20 cellular contexts compared by ENCODE assay signal in genomic region chr20:61798632-61799031, GRCh38.
A peak's percentile ranks its signal among the peaks of the same experiment; 100 is the strongest.
DNase-seq lines count a peak whose midpoint lies in the region; ATAC-seq, FAIRE-seq and TF ChIP-seq lines count a peak whose summit lies in the region.
"Had no signal": no experiment of that assay in that cellular context is flagged by ENCODE, and none has a peak within 500 bp of the region (broad histone marks: within the 10 kb centered on the region; RNA-seq: fewer than 3 reads in every experiment).

No MANE protein-coding gene starts in this region.

- no peak overlapping the region for H3K27ac ChIP-seq in left ventricle myocardium inferior (replicated peaks)
- no peak overlapping the region for H3K27ac ChIP-seq in Karpas-422 (ENCODE audit: low read length)
- H3K27ac ChIP-seq in kidney (ENCODE audit: low read depth in 2 of 2, low read length in 2 of 2) = no peak overlapping the region

- DNase-seq in Right ventricle myocardium superior (peak; percentile 16), left ventricle myocardium inferior (no peak), Karpas-422 (no peak), kidney (peak; percentile 54), HFFc6 (no peak), H4 (ENCODE audit: low spot score) (no peak)
- DNase-seq: CD8-positive, alpha-beta T cell; COR-L47; DMS153; DMS79 treated with DMSO at 0.1 percent for 48 hours; EL had no signal

- H3K36me3 Mint-ChIP-seq in HFFc6 (ENCODE audit: low read depth) = no peaks in the 10 kb centered on the region
- H3K36me3 Mint-ChIP-seq: CD14-positive monocyte; CD8-positive, alpha-beta T cell; IgD-negative memory B cell had no signal

- H3K9ac ChIP-seq in Karpas-422 (ENCODE audit: low read length) = no peak overlapping the region
- no peak overlapping the region for H3K9ac ChIP-seq in kidney (ENCODE audit: low read length in 2 of 2)

- peak overlapping the region; percentile 70 for H3K4me2 ChIP-seq in Karpas-422 (ENCODE audit: low read depth, low read length, poor library complexity, severe bottlenecking)
- H3K4me2 ChIP-seq: GM23338 had no signal

- no peak overlapping the region for H3K4me3 ChIP-seq in left ventricle myocardium inferior
- no peak overlapping the region for H3K4me3 ChIP-seq in Karpas-422 (ENCODE audit: low read length)
- H3K4me3 ChIP-seq in kidney (ENCODE audit: low read length in 2 of 2) = no peak overlapping the region
- H3K4me3 ChIP-seq: GM23338, HAP-1 had no signal

- no peak for FAIRE-seq in kidney (lab: Jason Lieb, UNC)
- FAIRE-seq: D721Med, G401.6, GM12891 had no signal

- no peaks in the 10 kb centered on the region for H3K79me2 ChIP-seq in Karpas-422 (ENCODE audit: low read length)

- H3K27me3 ChIP-seq in left ventricle myocardium inferior (ENCODE audit: low read depth) (peaks cover 94% of the 10 kb centered on the region), Karpas-422 (ENCODE audit: low read length) (no peaks in the 10 kb centered on the region)

- no peaks in the 10 kb centered on the region for H3K36me3 ChIP-seq in left ventricle myocardium inferior
- H3K36me3 ChIP-seq in Karpas-422 (ENCODE audit: insufficient read depth, low read length) = no peaks in the 10 kb centered on the region
- H3K36me3 ChIP-seq in kidney (ENCODE audit: control insufficient read depth in 1 of 2, insufficient read depth in 2 of 2, low read length in 2 of 2) = no peaks in the 10 kb centered on the region
- H3K36me3 ChIP-seq: HAP-1 had no signal

- H3K4me1 ChIP-seq in left ventricle myocardium inferior (peaks cover 3% of the 10 kb centered on the region), Karpas-422 (ENCODE audit: low read length) (peaks cover 27% of the 10 kb centered on the region), kidney (ENCODE audit: control insufficient read depth in 1 of 2, insufficient read depth in 1 of 2, low read depth in 1 of 2, low read length in 2 of 2) (no peaks in the 10 kb centered on the region)
- H3K4me1 ChIP-seq: HAP-1 had no signal

- TF ChIP-seq CTCF in left ventricle myocardium inferior (IDR thresholded peaks at IDR 0.05; ENCODE audit: borderline replicate concordance) (no peak), kidney (IDR thresholded peaks at IDR 0.05; ENCODE audit: borderline replicate concordance, extremely low read depth, insufficient read depth) (no peak), HFFc6 (IDR thresholded peaks at IDR 0.05) (no peak)

- H4K20me1 ChIP-seq in Karpas-422 (ENCODE audit: insufficient read depth, low read depth, low read length) = peaks cover 52% of the 10 kb centered on the region; the same call in 1 of the 2 replicates

- no peaks in the 10 kb centered on the region for H3K9me2 ChIP-seq in Karpas-422 (replicated peaks; ENCODE audit: insufficient read depth, low read length)

- peaks cover 4% of the 10 kb centered on the region; the same call in 1 of the 2 replicates for H3K9me3 Mint-ChIP-seq in HFFc6
- H3K9me3 Mint-ChIP-seq: CD8-positive, alpha-beta T cell; GM23338 had no signal

- intact Hi-C loops in Right ventricle myocardium superior (cut with DNase I) (no loop called here), left ventricle myocardium inferior (cut with micrococcal nuclease) (no loop called here), kidney (cut with DNase I) (no loop called here)

- H2AFZ ChIP-seq in Karpas-422 (ENCODE audit: low read length) = no peak overlapping the region
- H2AFZ ChIP-seq: GM23338 had no signal

- H3K27me3 Mint-ChIP-seq in HFFc6 (ENCODE audit: insufficient read depth) = 0 out of 2 replicates have a peak, but pooled peaks cover 1% of the 10 kb centered on the region

- H3K9me3 ChIP-seq in left ventricle myocardium inferior (replicated peaks) (no peaks in the 10 kb centered on the region), Karpas-422 (ENCODE audit: low read length) (no peaks in the 10 kb centered on the region), kidney (ENCODE audit: control insufficient read depth in 1 of 2, low read length in 2 of 2) (no peaks in the 10 kb centered on the region)
- H3K9me3 ChIP-seq: HAP-1 had no signal

- H3K27ac Mint-ChIP-seq in HFFc6 = no peak overlapping the region
- H3K27ac Mint-ChIP-seq: B cell; CD14-positive monocyte; CD8-positive, alpha-beta T cell; GM23338; IgD-negative memory B cell had no signal

- no peak overlapping the region for H3K4me3 Mint-ChIP-seq in HFFc6
- H3K4me3 Mint-ChIP-seq: B cell; CD14-positive monocyte; CD8-positive, alpha-beta T cell; GM23338; IgD-negative memory B cell had no signal

- no peaks in the 10 kb centered on the region for H3K4me1 Mint-ChIP-seq in HFFc6 (ENCODE audit: low read depth)
- H3K4me1 Mint-ChIP-seq: B cell, IgD-negative memory B cell had no signal

- no peak for ATAC-seq in Right ventricle myocardium superior (ENCODE audit: poor library complexity)
- ATAC-seq in HG03439 (IDR thresholded peaks at IDR 0.05; ENCODE audit: unreplicated experiment) = no peak
- ATAC-seq: CD8-positive, alpha-beta T cell; GM23338 had no signal

Comparison
In these comparisons a context has a peak if more than half of its experiments do, and no peak if none do; other contexts are left out.
1. DNase-seq: peak in Right ventricle myocardium superior (single experiment) and kidney (single experiment); none in left ventricle myocardium inferior (single experiment), Karpas-422 (single experiment), HFFc6 (single experiment) and H4 (single experiment).